29 cellular contexts compared by ENCODE assay signal in the genomic region with DNA sequence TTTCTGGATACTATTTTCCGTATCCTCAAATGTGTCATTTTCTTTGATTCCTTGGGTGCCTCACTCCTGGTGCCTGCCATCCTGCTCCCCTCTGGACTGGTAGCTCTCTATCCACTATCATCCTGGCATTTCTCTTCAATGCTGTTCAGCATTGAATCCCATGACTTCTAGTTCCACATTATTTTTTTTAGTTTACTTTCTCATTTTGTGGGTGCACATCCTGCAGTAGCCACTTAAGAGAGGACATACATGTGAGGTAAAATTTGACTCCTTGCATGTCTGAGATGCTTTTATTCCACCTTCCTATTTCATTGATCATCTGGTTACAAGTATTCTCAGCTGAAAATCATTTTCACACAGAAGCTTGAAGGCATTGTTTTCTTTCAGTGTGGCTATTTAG. TPM values are rescaled to one million over a fixed set of nuclear protein-coding genes. Genes with fewer than 3 reads are reported as not detected.
"Had no signal": no experiment of that assay in that cellular context is flagged by ENCODE, and none has a peak within 500 bp of the region (broad histone marks: within the 10 kb centered on the region; RNA-seq: fewer than 3 reads in every experiment).

No MANE protein-coding gene starts in this region.

- H3K4me3 ChIP-seq: stomach, suprapubic skin, testis, thoracic aorta, thyroid gland, tibial artery, tibial nerve, transverse colon, upper lobe of left lung, upper lobe of right lung, uterus, vagina had no signal

- H3K27ac ChIP-seq: stomach, suprapubic skin, testis, thoracic aorta, thyroid gland, tibial artery, tibial nerve, transverse colon, upper lobe of left lung, upper lobe of right lung, uterus, vagina had no signal

- H3K36me3 Mint-ChIP-seq: stimulated activated effector memory CD8-positive, alpha-beta T cell treated with anti-CD3 and anti-CD28 coated beads, Interleukin-12 subunit alpha, Interleukin-12 subunit beta, amount 100 ng/mL, for 72 hours; type B pancreatic cell had no signal

- H3K36me3 ChIP-seq: stomach, suprapubic skin, thoracic aorta, thyroid gland, tibial artery, tibial nerve, transverse colon, upper lobe of left lung, upper lobe of right lung, uterus, vagina had no signal

- H3K9me3 Mint-ChIP-seq: stimulated activated effector memory CD8-positive, alpha-beta T cell treated with anti-CD3 and anti-CD28 coated beads, Interleukin-12 subunit alpha, Interleukin-12 subunit beta, amount 100 ng/mL, for 72 hours; stimulated activated naive B cell treated with anti-CD40 and anti-IgM and Interleukin-4, amounts not matched to agents 10 μg/mL and 1 μg/mL and 100 μg/mL, for 72 hours; stimulated activated naive CD8-positive, alpha-beta T cell treated with anti-CD3 and anti-CD28 coated beads, Interleukin-15, amount 100 ng/mL, for 72 hours; stimulated activated naive CD8-positive, alpha-beta T cell treated with anti-CD3 and anti-CD28 coated beads, Interleukin-15, Interleukin-2, amounts not matched to agents 100 ng/mL and 50 ng/mL, for 24 hours; type B pancreatic cell had no signal

- H3K4me3 Mint-ChIP-seq: stimulated activated effector memory CD8-positive, alpha-beta T cell treated with anti-CD3 and anti-CD28 coated beads, Interleukin-12 subunit alpha, Interleukin-12 subunit beta, amount 100 ng/mL, for 72 hours; stimulated activated memory B cell treated with anti-CD40 and anti-IgM and Interleukin-4, amounts not matched to agents 10 μg/mL and 1 μg/mL and 100 μg/mL, for 72 hours; stimulated activated naive B cell treated with anti-CD40 and anti-IgM and Interleukin-4, amounts not matched to agents 10 μg/mL and 1 μg/mL and 100 μg/mL, for 72 hours; stimulated activated naive CD8-positive, alpha-beta T cell treated with anti-CD3 and anti-CD28 coated beads, Interleukin-15, amount 100 ng/mL, for 72 hours; stimulated activated naive CD8-positive, alpha-beta T cell treated with anti-CD3 and anti-CD28 coated beads, Interleukin-15, Interleukin-2, amounts not matched to agents 100 ng/mL and 50 ng/mL, for 24 hours; type B pancreatic cell had no signal

- H3K27me3 ChIP-seq: testis, thyroid gland, transverse colon, upper lobe of left lung, upper lobe of right lung, uterus, vagina had no signal

- H3K4me1 ChIP-seq: testis, thyroid gland, uterus, vagina had no signal

- H3K27ac Mint-ChIP-seq: stimulated activated effector memory CD8-positive, alpha-beta T cell treated with anti-CD3 and anti-CD28 coated beads, Interleukin-12 subunit alpha, Interleukin-12 subunit beta, amount 100 ng/mL, for 72 hours; stimulated activated memory B cell treated with anti-CD40 and anti-IgM and Interleukin-4, amounts not matched to agents 10 μg/mL and 1 μg/mL and 100 μg/mL, for 72 hours; stimulated activated naive B cell treated with anti-CD40 and anti-IgM and Interleukin-4, amounts not matched to agents 10 μg/mL and 1 μg/mL and 100 μg/mL, for 72 hours; stimulated activated naive CD8-positive, alpha-beta T cell treated with anti-CD3 and anti-CD28 coated beads, Interleukin-15, amount 100 ng/mL, for 72 hours; stimulated activated naive CD8-positive, alpha-beta T cell treated with anti-CD3 and anti-CD28 coated beads, Interleukin-15, Interleukin-2, amounts not matched to agents 100 ng/mL and 50 ng/mL, for 24 hours; type B pancreatic cell had no signal

- FAIRE-seq: urothelium cell line had no signal

- H3K9me3 ChIP-seq: suprapubic skin, testis, thyroid gland, tibial artery, transverse colon, upper lobe of left lung, upper lobe of right lung, uterus, vagina had no signal

- H3K4me1 Mint-ChIP-seq: stimulated activated effector memory CD8-positive, alpha-beta T cell treated with anti-CD3 and anti-CD28 coated beads, Interleukin-12 subunit alpha, Interleukin-12 subunit beta, amount 100 ng/mL, for 72 hours had no signal

- ATAC-seq: stimulated activated effector memory CD8-positive, alpha-beta T cell treated with anti-CD3 and anti-CD28 coated beads, Interleukin-12 subunit alpha, Interleukin-12 subunit beta, amount 100 ng/mL, for 72 hours; stimulated activated memory B cell treated with anti-CD40 and anti-IgM and Interleukin-4, amounts not matched to agents 10 μg/mL and 1 μg/mL and 100 μg/mL, for 72 hours; stimulated activated naive B cell treated with anti-CD40 and anti-IgM and Interleukin-4, amounts not matched to agents 10 μg/mL and 1 μg/mL and 100 μg/mL, for 72 hours; stimulated activated naive CD8-positive, alpha-beta T cell treated with anti-CD3 and anti-CD28 coated beads, Interleukin-15, amount 100 ng/mL, for 72 hours; stimulated activated naive CD8-positive, alpha-beta T cell treated with anti-CD3 and anti-CD28 coated beads, Interleukin-15, Interleukin-2, amounts not matched to agents 100 U/mL and 50 U/mL, for 24 hours; upper lobe of right lung had no signal

- DNase-seq: stimulated activated CD4-positive, alpha-beta T cell treated with anti-CD3 and anti-CD28 coated beads, Interleukin-2, amount 100 ng/mL, for 48 hours; stimulated activated CD4-positive, alpha-beta T cell treated with anti-CD3 and anti-CD28 coated beads, Interleukin-4, amount 100 ng/mL, for 1 hour; stimulated activated CD4-positive, alpha-beta T cell treated with anti-CD3 and anti-CD28 coated beads, Interleukin-4, amount 100 ng/mL, for 24 hours; stimulated activated CD4-positive, alpha-beta T cell treated with anti-CD3 and anti-CD28 coated beads, Interleukin-4, amount 100 ng/mL, for 4 hours; stimulated activated CD8-positive, alpha-beta memory T cell treated with anti-CD3 and anti-CD28 coated beads, Interleukin-4, amount 100 ng/mL, for 48 hours; stimulated activated naive B cell treated with anti-CD40 and anti-IgM and Interleukin-4, amounts not matched to agents 10 μg/mL and 1 μg/mL and 100 μg/mL, for 72 hours; stimulated activated naive CD4-positive, alpha-beta T cell; stimulated activated naive CD4-positive, alpha-beta T cell treated with Interleukin-2 at 50 U/mL for 16 hours; stimulated activated naive CD8-positive, alpha-beta T cell treated with anti-CD3 and anti-CD28 coated beads, Interleukin-15, amount 100 ng/mL, for 72 hours; stimulated activated naive CD8-positive, alpha-beta T cell treated with anti-CD3 and anti-CD28 coated beads, Interleukin-15, Interleukin-2, amounts not matched to agents 100 U/mL and 50 U/mL, for 24 hours; stomach; substantia nigra; testis; thyroid gland; tibial artery; transverse colon; trophoblast cell; upper lobe of left lung; uterus had no signal

RNA-seq across cellular contexts. Expression of a gene that starts 19.1 kb away (rescaled TPM):
- total RNA-seq: thoracic aorta, thyroid gland, tibial nerve, vagina had no signal
